ENCODE assay signal across 28 cellular contexts in the genomic region with DNA sequence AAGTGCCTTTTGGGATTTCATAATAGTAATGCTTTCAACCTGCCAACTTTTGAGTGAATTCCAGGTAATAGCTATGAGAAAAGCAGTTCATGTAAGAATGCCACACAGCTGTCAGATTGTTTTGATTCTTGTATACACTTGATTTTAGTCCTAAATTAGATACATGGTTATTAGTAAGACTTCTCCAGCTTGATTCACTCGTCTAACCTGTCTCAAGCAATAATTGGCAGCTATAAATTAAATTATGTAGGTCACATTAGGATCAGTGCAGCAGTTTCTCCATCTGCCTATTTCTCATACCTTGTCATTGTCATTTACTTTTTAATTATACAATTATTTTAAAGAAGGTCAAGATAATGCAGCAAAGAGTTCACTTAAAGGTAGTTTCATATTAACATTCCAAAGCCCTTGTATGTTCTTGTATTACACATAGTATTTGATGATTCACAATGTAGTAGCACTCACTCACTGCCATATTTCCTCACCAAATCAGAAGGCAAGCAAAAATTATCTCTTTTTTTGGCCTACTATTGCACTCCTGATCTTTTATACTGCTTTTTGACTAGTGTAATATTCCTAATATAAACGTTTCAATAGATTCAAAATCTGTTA. TPM values are rescaled to one million over a fixed set of nuclear protein-coding genes. Genes with fewer than 3 reads are reported as not detected.
DNase-seq lines count a peak whose midpoint lies in the region; ATAC-seq and TF ChIP-seq lines count a peak whose summit lies in the region.
"Had no signal": no experiment of that assay in that cellular context is flagged by ENCODE, and none has a peak within 500 bp of the region (broad histone marks: within the 10 kb centered on the region; RNA-seq: fewer than 3 reads in every experiment).

No MANE protein-coding gene starts in this region.

- H3K4me1 ChIP-seq in suprapubic skin: peaks cover 6% of the 10 kb centered on the region
- H3K4me1 ChIP-seq: A549, right lobe of liver had no signal

- no peak overlapping the region for H3K27ac ChIP-seq in suprapubic skin
- H3K27ac ChIP-seq: A549, right lobe of liver had no signal

- H3K4me3 ChIP-seq in fibroblast of pulmonary artery (replicated peaks; ENCODE audit: low read depth, low read length) (no peak overlapping the region), suprapubic skin (no peak overlapping the region)
- H3K4me3 ChIP-seq: A549, esophagus squamous epithelium, lung, right lobe of liver had no signal

- TF ChIP-seq CTCF in fibroblast of pulmonary artery (IDR thresholded peaks at IDR 0.05; ENCODE audit: low read length, missing control alignments) (no peak), suprapubic skin (IDR thresholded peaks at IDR 0.05) (no peak)

- 46% methylated on average over 2 of the region's 2 CpGs for WGBS in suprapubic skin

- ATAC-seq in HG03139 (IDR thresholded peaks at IDR 0.05; ENCODE audit: unreplicated experiment) (no peak), GM21723 (IDR thresholded peaks at IDR 0.05; ENCODE audit: unreplicated experiment) (no peak)
- ATAC-seq: A549; effector memory CD8-positive, alpha-beta T cell; right lobe of liver; WTC11 had no signal

- no peak for TF ChIP-seq EP300 in suprapubic skin (IDR thresholded peaks at IDR 0.05)

- H3K9me3 ChIP-seq in suprapubic skin: no peaks in the 10 kb centered on the region
- H3K9me3 ChIP-seq: A549, esophagus squamous epithelium, right lobe of liver had no signal

- peak; percentile 10 for DNase-seq in EL
- peak; percentile 30 for DNase-seq in LHCN-M2 (ENCODE audit: low read depth)
- peak; percentile 32 for DNase-seq in amniotic epithelial cell (ENCODE audit: low read depth)
- peak; percentile 16 for DNase-seq in fibroblast of pulmonary artery (ENCODE audit: low read depth)
- DNase-seq in GM19238 (ENCODE audit: insufficient read length, low spot score): no peak
- DNase-seq in suprapubic skin (ENCODE audit: low spot score in 2 of 2): no peak
- DNase-seq: activated CD4-positive, alpha-beta T cell treated with anti-CD3 and anti-CD28 coated beads, Interleukin-2, amount 50 U/mL, for 4 hours; activated CD8-positive, alpha-beta memory T cell treated with anti-CD3 and anti-CD28 coated beads, Interleukin-2, amount 50 U/mL, for 48 hours; activated naive CD4-positive, alpha-beta T cell treated with anti-CD3 and anti-CD28 coated beads, Interleukin-2, amount 10 ng/mL, durations not matched to agents 7 days and 5 days; amygdala; CD4-positive, alpha-beta memory T cell; cortex of kidney; DMS 273 treated with DMSO at 0.1 percent for 48 hours; effector memory CD8-positive, alpha-beta T cell; esophagus squamous epithelium; H9; KG1; NCI-H510A; nephron progenitor cell; right lobe of liver; SHP77 treated with DMSO at 0.1 percent for 48 hours; stimulated activated CD4-positive, alpha-beta T cell treated with anti-CD3 and anti-CD28 coated beads, Interleukin-12 subunit alpha, Interleukin-12 subunit beta, amount 100 ng/mL, for 4 hours; stimulated activated CD4-positive, alpha-beta T cell treated with anti-CD3 and anti-CD28 coated beads, Interleukin-4, amount 100 ng/mL, for 1 hour had no signal

- H3K27me3 ChIP-seq in suprapubic skin: no peaks in the 10 kb centered on the region
- H3K27me3 ChIP-seq: esophagus squamous epithelium, right lobe of liver had no signal

- H3K36me3 ChIP-seq in suprapubic skin: no peaks in the 10 kb centered on the region
- H3K36me3 ChIP-seq: esophagus squamous epithelium, right lobe of liver had no signal

- no peak for TF ChIP-seq POLR2A in suprapubic skin (IDR thresholded peaks at IDR 0.05)

RNA-seq across cellular contexts. Expression of gene CRYBG3, which starts 10.9 kb away (rescaled TPM):
- 16.8 and 18.8 TPM in 2 replicates for total RNA-seq in LHCN-M2 (2014; rRNA removed)
- 2.4 TPM for polyA plus RNA-seq in LHCN-M2 (2012)
- total RNA-seq in suprapubic skin: 10 to 100 TPM; 28.8 to 49.6 (median 33.3) TPM

RNA-seq across cellular contexts. Expression of gene ARL6, which starts 46.3 kb away (rescaled TPM):
- total RNA-seq in LHCN-M2 (2014; rRNA removed) (10.5 and 13.5 TPM in 2 replicates), suprapubic skin (1 to 10 TPM; 4.5 to 9.1 (median 7.5) TPM)
- polyA plus RNA-seq in LHCN-M2 (2012): 2.1 TPM

Comparison
In these comparisons a context has a peak if more than half of its experiments do, and no peak if none do; other contexts are left out.
1. DNase-seq: peak in EL (single experiment), LHCN-M2 (single experiment), amniotic epithelial cell (single experiment) and fibroblast of pulmonary artery (single experiment); none in GM19238 (single experiment) and suprapubic skin (0 of 2).